15 cellular contexts compared by ENCODE assay signal in genomic region chr9:90826326-90827020, GRCh38.
"Had no signal": no experiment of that assay in that cellular context is flagged by ENCODE, and none has a peak within 500 bp of the region (broad histone marks: within the 10 kb centered on the region; RNA-seq: fewer than 3 reads in every experiment).

No MANE protein-coding gene starts in this region.

- H3K9me3 ChIP-seq: ascending aorta, breast epithelium had no signal

- ATAC-seq: WTC11 had no signal

- H3K36me3 Mint-ChIP-seq: type B pancreatic cell had no signal

- H3K4me3 Mint-ChIP-seq: activated CD4-positive, alpha-beta T cell treated with anti-CD3 and anti-CD28 coated beads, Interleukin-2, amount 10 ng/mL, durations not matched to agents 7 days and 5 days; type B pancreatic cell; WTC11 had no signal

- DNase-seq: activated CD4-positive, alpha-beta T cell treated with anti-CD3 and anti-CD28 coated beads, Interleukin-2, amount 10 ng/mL, durations not matched to agents 7 days and 5 days; activated naive CD4-positive, alpha-beta T cell; head of caudate nucleus; posterior cingulate gyrus; small intestine; stimulated activated CD4-positive, alpha-beta T cell treated with anti-CD3 and anti-CD28 coated beads, Interleukin-4, amount 100 ng/mL, for 4 hours; stimulated activated CD8-positive, alpha-beta memory T cell treated with anti-CD3 and anti-CD28 coated beads, Interleukin-4, amount 100 ng/mL, for 48 hours; SW 1271 had no signal

- H3K36me3 ChIP-seq: ascending aorta, breast epithelium had no signal

- H3K4me1 ChIP-seq: ascending aorta, breast epithelium had no signal

- H3K4me3 ChIP-seq: ascending aorta, breast epithelium, lung had no signal

- H3K27me3 ChIP-seq: ascending aorta, breast epithelium had no signal

- H3K9me3 Mint-ChIP-seq: activated CD4-positive, alpha-beta T cell treated with anti-CD3 and anti-CD28 coated beads, Interleukin-2, amount 10 ng/mL, durations not matched to agents 7 days and 5 days; stimulated activated naive CD8-positive, alpha-beta T cell treated with anti-CD3 and anti-CD28 coated beads, Interleukin-15, Interleukin-2, amounts not matched to agents 100 ng/mL and 50 ng/mL, for 24 hours had no signal

- H3K27ac Mint-ChIP-seq: activated CD4-positive, alpha-beta T cell treated with anti-CD3 and anti-CD28 coated beads, Interleukin-2, amount 10 ng/mL, durations not matched to agents 7 days and 5 days; type B pancreatic cell; WTC11 had no signal

- H3K27me3 Mint-ChIP-seq: stimulated activated naive CD8-positive, alpha-beta T cell treated with anti-CD3 and anti-CD28 coated beads, Interleukin-15, Interleukin-2, amounts not matched to agents 100 ng/mL and 50 ng/mL, for 24 hours; type B pancreatic cell had no signal

- H3K4me1 Mint-ChIP-seq: activated CD4-positive, alpha-beta T cell treated with anti-CD3 and anti-CD28 coated beads, Interleukin-2, amount 10 ng/mL, durations not matched to agents 7 days and 5 days had no signal

- H3K27ac ChIP-seq: ascending aorta, breast epithelium, epithelial cell of prostate had no signal
